ENCODE assay signal across 15 cellular contexts in the genomic region with DNA sequence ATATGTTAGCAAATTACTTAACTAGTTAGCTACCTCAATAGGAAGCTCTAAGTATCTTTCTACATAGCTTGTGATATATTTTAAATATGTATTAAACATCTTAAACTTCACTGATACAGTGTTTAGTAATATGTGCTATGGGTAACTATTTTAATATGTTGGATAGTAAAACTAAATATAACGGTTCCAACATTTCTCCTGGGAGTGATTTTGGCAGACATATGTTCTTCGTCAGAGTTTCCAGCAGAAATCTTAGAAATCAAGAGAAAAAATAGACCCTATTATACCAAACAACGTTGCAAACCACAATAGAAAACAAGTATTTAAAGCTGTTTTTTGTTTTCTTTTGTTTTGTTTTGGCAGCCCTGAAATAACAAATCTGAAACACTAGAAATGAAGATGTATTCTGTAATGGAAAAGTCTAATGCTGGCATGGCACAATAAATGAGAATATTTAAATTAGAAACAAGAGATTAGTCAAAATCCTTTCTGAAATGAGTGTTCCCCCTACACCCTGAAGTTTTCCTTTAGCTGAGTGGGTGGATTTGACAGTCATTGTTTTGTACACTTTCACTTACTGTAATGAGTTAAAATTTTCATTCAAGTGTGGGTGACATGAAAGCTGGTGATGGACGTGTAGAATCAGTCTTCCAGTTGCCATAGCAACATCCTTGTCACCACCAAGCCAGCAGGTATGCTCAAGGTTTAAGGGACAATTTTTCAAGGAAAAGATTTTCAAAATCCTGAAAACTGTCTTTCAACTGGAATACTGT.
DNase-seq lines count a peak whose midpoint lies in the region; ATAC-seq lines count a peak whose summit lies in the region.
"Had no signal": no experiment of that assay in that cellular context is flagged by ENCODE, and none has a peak within 500 bp of the region (broad histone marks: within the 10 kb centered on the region; RNA-seq: fewer than 3 reads in every experiment).

No MANE protein-coding gene starts in this region.

- no peak overlapping the region for H3K4me3 Mint-ChIP-seq in T-helper 2 cell treated with Interferon-gamma antibody and Interleukin-4, amounts not matched to agents 5 μg/mL and 100 μg/mL, for 36 hours
- H3K4me3 Mint-ChIP-seq: GM23338, neural progenitor cell had no signal

- no peak overlapping the region for H3K23ac ChIP-seq in mesenchymal stem cell (ENCODE audit: low read length in 2 of 2)

- H4K91ac ChIP-seq in mesenchymal stem cell (ENCODE audit: low read length), result no peak overlapping the region

- peaks cover 3% of the 10 kb centered on the region for H3K79me1 ChIP-seq in mesenchymal stem cell (replicated peaks; ENCODE audit: low read length, poor library complexity, severe bottlenecking)

- no peak overlapping the region for H2BK12ac ChIP-seq in mesenchymal stem cell (ENCODE audit: low read length in 2 of 2)

- H2AK5ac ChIP-seq in mesenchymal stem cell (ENCODE audit: low read length, severe bottlenecking), result no peak overlapping the region

- no peak overlapping the region for H3K14ac ChIP-seq in mesenchymal stem cell (ENCODE audit: low read length in 2 of 2)

- peaks cover 9% of the 10 kb centered on the region for H3K36me3 Mint-ChIP-seq in T-helper 2 cell treated with Interferon-gamma antibody and Interleukin-4, amounts not matched to agents 5 μg/mL and 100 μg/mL, for 36 hours (ENCODE audit: low read depth)
- H3K36me3 Mint-ChIP-seq: neural progenitor cell had no signal

- WGBS in mesenchymal stem cell, result 67% methylated on average over 1 of the region's 4 CpGs

- H3K9me3 ChIP-seq in mesenchymal stem cell (ENCODE audit: control insufficient read depth, low read length), result no peaks in the 10 kb centered on the region
- H3K9me3 ChIP-seq: MG63 had no signal

- no peaks in the 10 kb centered on the region for H3K4me1 ChIP-seq in mesenchymal stem cell (ENCODE audit: control insufficient read depth, insufficient read depth, low read depth, low read length)
- H3K4me1 ChIP-seq: neural progenitor cell had no signal

- no peaks in the 10 kb centered on the region for H3K36me3 ChIP-seq in mesenchymal stem cell (ENCODE audit: control insufficient read depth in 1 of 2, insufficient read depth in 2 of 2, low read depth in 1 of 2, low read length in 2 of 2)
- H3K36me3 ChIP-seq: neural progenitor cell had no signal

- H3K27ac Mint-ChIP-seq in T-helper 2 cell treated with Interferon-gamma antibody and Interleukin-4, amounts not matched to agents 5 μg/mL and 100 μg/mL, for 36 hours, result no peak overlapping the region
- H3K27ac Mint-ChIP-seq: neural progenitor cell had no signal

- H3K4me2 ChIP-seq in mesenchymal stem cell (ENCODE audit: low read length, poor library complexity, severe bottlenecking), result no peak overlapping the region
- H3K4me2 ChIP-seq: GM23338, neural progenitor cell had no signal

- no peak overlapping the region for H4K8ac ChIP-seq in mesenchymal stem cell (ENCODE audit: low read length)

- no peak overlapping the region for H3K27ac ChIP-seq in mesenchymal stem cell (ENCODE audit: low read length, poor library complexity, severe bottlenecking)
- H3K27ac ChIP-seq: neural progenitor cell had no signal

- peak; percentile 46 to 68 for ATAC-seq in activated CD4-positive, CD25-positive, alpha-beta regulatory T cell treated with anti-CD3 and anti-CD28 coated beads, Interleukin-2, amount 50 U/mL, for 24 hours
- ATAC-seq in GM19463 (IDR thresholded peaks at IDR 0.05; ENCODE audit: unreplicated experiment), result peak; percentile 57
- ATAC-seq: GM23338 had no signal

- no peak for DNase-seq in activated CD4-positive, CD25-positive, alpha-beta regulatory T cell treated with anti-CD3 and anti-CD28 coated beads, Interleukin-2, amount 50 U/mL, for 72 hours
- DNase-seq in T-helper 2 cell treated with Interferon-gamma antibody and Interleukin-4, amounts not matched to agents 5 μg/mL and 100 μg/mL, for 36 hours (ENCODE audit: low spot score), result peak; percentile 46
- DNase-seq in mesenchymal stem cell (no peak), occipital lobe (lab: John Stamatoyannopoulos, UW) (no peak), NCI-H1694 treated with DMSO at 0.1 percent for 48 hours (lab: John Stamatoyannopoulos, UW) (no peak)
- DNase-seq in effector CD8-positive, alpha-beta T cell (lab: John Stamatoyannopoulos, UW), result no peak
- DNase-seq: activated gamma-delta T cell treated with Interleukin-2 at 50 U/mL for 16 hours, dermis blood vessel endothelial cell, left cardiac atrium, MG63, NCI-H446 treated with DMSO at 0.1 percent for 48 hours had no signal

- peaks cover 9% of the 10 kb centered on the region for H3K4me1 Mint-ChIP-seq in T-helper 2 cell treated with Interferon-gamma antibody and Interleukin-4, amounts not matched to agents 5 μg/mL and 100 μg/mL, for 36 hours (ENCODE audit: low read depth)
- H3K4me1 Mint-ChIP-seq: GM23338, neural progenitor cell had no signal

- H2BK120ac ChIP-seq in mesenchymal stem cell (ENCODE audit: low read depth, low read length), result no peak overlapping the region

- no peak overlapping the region for H3K18ac ChIP-seq in mesenchymal stem cell (ENCODE audit: low read depth in 1 of 2, low read length in 2 of 2)

- H2BK15ac ChIP-seq in mesenchymal stem cell (ENCODE audit: low read depth, poor library complexity, severe bottlenecking), result no peak overlapping the region

- no peak overlapping the region for H2AFZ ChIP-seq in mesenchymal stem cell (ENCODE audit: low read depth, low read length)
- H2AFZ ChIP-seq: GM23338, neural progenitor cell had no signal

- peak overlapping the region; percentile 77 for H3K9ac ChIP-seq in mesenchymal stem cell (ENCODE audit: low read length)
- H3K9ac ChIP-seq: neural progenitor cell had no signal

- H2BK5ac ChIP-seq in mesenchymal stem cell (ENCODE audit: low read depth, low read length, poor library complexity, severe bottlenecking), result no peak overlapping the region

- H3K4ac ChIP-seq in mesenchymal stem cell (ENCODE audit: low read depth in 1 of 2, low read length in 2 of 2), result no peak overlapping the region

- H3K4me3 ChIP-seq in mesenchymal stem cell (ENCODE audit: insufficient read depth in 1 of 2, low read depth in 1 of 2, low read length in 2 of 2), result peak overlapping the region in 1 of 2 experiments; percentile 34
- H3K4me3 ChIP-seq: GM23338, MG63, neural progenitor cell had no signal

- peaks cover 3% of the 10 kb centered on the region for H3K9me3 Mint-ChIP-seq in T-helper 2 cell treated with Interferon-gamma antibody and Interleukin-4, amounts not matched to agents 5 μg/mL and 100 μg/mL, for 36 hours
- H3K9me3 Mint-ChIP-seq: GM23338, neural progenitor cell had no signal

- H3K27me3 ChIP-seq in mesenchymal stem cell (ENCODE audit: control insufficient read depth in 1 of 2, insufficient read depth in 1 of 2, low read length in 2 of 2), result no peaks in the 10 kb centered on the region
- H3K27me3 ChIP-seq: MG63, neural progenitor cell had no signal

- H3K27me3 Mint-ChIP-seq in T-helper 2 cell treated with Interferon-gamma antibody and Interleukin-4, amounts not matched to agents 5 μg/mL and 100 μg/mL, for 36 hours (ENCODE audit: low read depth), result no peaks in the 10 kb centered on the region
